In genomic region chr7:129777993-129778769, GRCh38 we compare ENCODE assay signal across 11 cellular contexts.
A peak's percentile ranks its signal among the peaks of the same experiment; 100 is the strongest.
DNase-seq lines count a peak whose midpoint lies in the region; ATAC-seq, FAIRE-seq and TF ChIP-seq lines count a peak whose summit lies in the region.
"Had no signal": no experiment of that assay in that cellular context is flagged by ENCODE, and none has a peak within 500 bp of the region (broad histone marks: within the 10 kb centered on the region; RNA-seq: fewer than 3 reads in every experiment).

No MANE protein-coding gene starts in this region.

- peaks cover 8% of the 10 kb centered on the region; the same call in 1 of the 2 replicates for H3K79me1 ChIP-seq in H1 (ENCODE audit: low read depth, low read length)

- peak overlapping the region; percentile 90 for H4K8ac ChIP-seq in H1 (ENCODE audit: extremely low read depth, insufficient read depth, low read length)

- no peak overlapping the region for H3K56ac ChIP-seq in H1 (replicated peaks; ENCODE audit: insufficient read length, low read depth, low read length)

- peak overlapping the region; percentile 61 for H4K91ac ChIP-seq in H1 (replicated peaks; ENCODE audit: insufficient read length, low read length)

- CTCF ChIA-PET in H1 (lab: Charles Lee; ENCODE audit: partially characterized antibody): interaction anchor here (1.0 to 8.1 kb wide), 5 partner anchors 8 to 47 kb away, joined by 3 to 45 read pairs (median 3); no protein-coding TSS in a partner anchor

- TF ChIP-seq RAD21 in H1 (IDR thresholded peaks at IDR 0.05 in 1 of 2, conservative IDR thresholded peaks at IDR 0.05 in 1 of 2; ENCODE audit: low read depth in 2 of 2, low read length in 2 of 2) (no peak), neural cell (conservative IDR thresholded peaks at IDR 0.05) (no peak)

- no peak overlapping the region; the same call in 1 of the 2 replicates for H2BK15ac ChIP-seq in H1 (ENCODE audit: low read length)

- no peak for TF ChIP-seq POLR2A in H1 (IDR thresholded peaks at IDR 0.05; ENCODE audit: control extremely low read depth in 1 of 2, low read depth in 2 of 2, low read length in 2 of 2)

- DNase-seq in LNCaP clone FGC (ENCODE audit: low read depth): no peak
- DNase-seq in H1 (ENCODE audit: low read depth in 1 of 2, low spot score in 2 of 2): peak in 1 of 2 experiments; percentile 63
- DNase-seq in SK-N-DZ (ENCODE audit: low spot score): no peak
- DNase-seq in dermis blood vessel endothelial cell: no peak
- DNase-seq: DND-41; effector CD8-positive, alpha-beta T cell; kidney had no signal

- no peaks in the 10 kb centered on the region for H3F3A ChIP-seq in neural cell (ENCODE audit: insufficient read depth, low read length, poor library complexity, severe bottlenecking)

- H3K4me2 ChIP-seq in H1 (ENCODE audit: insufficient read depth in 1 of 2, low read depth in 2 of 2, low read length in 2 of 2) (peak overlapping the region; percentile 82 to 99), neural cell (ENCODE audit: low read length) (no peak overlapping the region)

- FAIRE-seq in H1 (lab: Jason Lieb, UNC): no peak
- FAIRE-seq: kidney had no signal

- H4K20me1 ChIP-seq in H1 (replicated peaks in 1 of 2; ENCODE audit: control insufficient read depth in 1 of 2, insufficient read depth in 2 of 2, low read length in 2 of 2) (peaks cover 14 to 27% of the 10 kb centered on the region in 2 experiments), neural cell (ENCODE audit: insufficient read depth) (no peaks in the 10 kb centered on the region)

- peaks cover 36 to 67% (median 64%) of the 10 kb centered on the region in 4 experiments for H3K27me3 ChIP-seq in H1 (replicated peaks in 1 of 4; ENCODE audit: control insufficient read depth in 3 of 4, extremely low read depth in 1 of 4, insufficient read depth in 3 of 4, low read length in 3 of 4)
- H3K27me3 ChIP-seq in neural cell (ENCODE audit: insufficient read depth, low read depth, low read length): peaks cover 79% of the 10 kb centered on the region

- H3K36me3 ChIP-seq in ES-I3 (ENCODE audit: insufficient read depth, low read length) (no peaks in the 10 kb centered on the region), H1 (ENCODE audit: control insufficient read depth in 2 of 4, insufficient read depth in 4 of 4, low read length in 3 of 4) (peaks cover 0 to 8% (median 0%) of the 10 kb centered on the region in 4 experiments; a peak in 2 of 8 replicates), neural cell (ENCODE audit: insufficient read depth, low read length) (no peaks in the 10 kb centered on the region)

- peaks cover 26% of the 10 kb centered on the region for H3K23me2 ChIP-seq in H1 (ENCODE audit: low read depth, low read length)

- TF ChIP-seq EP300 in H1 (IDR thresholded peaks at IDR 0.05; ENCODE audit: borderline replicate concordance in 1 of 2, low read depth in 2 of 2, low read length in 2 of 2) (no peak), neural cell (conservative IDR thresholded peaks at IDR 0.05; ENCODE audit: poor library complexity, severe bottlenecking) (no peak)

- no peak overlapping the region for H4K5ac ChIP-seq in H1 (ENCODE audit: insufficient read length, low read depth, low read length)

- H3K18ac ChIP-seq in H1 (ENCODE audit: extremely low read depth, low read length): peak overlapping the region; percentile 79

- H2BK120ac ChIP-seq in H1 (replicated peaks; ENCODE audit: low read depth, low read length): peak overlapping the region; percentile 28

- no peak for ATAC-seq in HG03175 (IDR thresholded peaks at IDR 0.05; ENCODE audit: unreplicated experiment)
- ATAC-seq: activated naive CD4-positive, alpha-beta T cell treated with anti-CD3 and anti-CD28 coated beads, Interleukin-2, amount 50 U/mL, for 72 hours had no signal

- H2BK5ac ChIP-seq in H1 (ENCODE audit: low read depth, low read length): peak overlapping the region; percentile 96; the same call in 1 of the 2 replicates

- H2AFZ ChIP-seq in H1 (ENCODE audit: low read length) (no peak overlapping the region), neural cell (ENCODE audit: low read depth, low read length) (no peak overlapping the region)

- TF ChIP-seq CTCF in LNCaP clone FGC (IDR thresholded peaks at IDR 0.05; ENCODE audit: control insufficient read depth, extremely low read depth, insufficient read depth) (no peak), H1 (IDR thresholded peaks at IDR 0.05; ENCODE audit: control extremely low read depth in 1 of 3, insufficient read depth in 1 of 3, low read depth in 1 of 3, low read length in 3 of 3) (no peak), neural cell (IDR thresholded peaks at IDR 0.05; ENCODE audit: poor library complexity, severe bottlenecking) (no peak)

- peak overlapping the region; percentile 80; the same call in 1 of the 2 replicates for H2BK20ac ChIP-seq in H1 (ENCODE audit: low read length)

- no peaks in the 10 kb centered on the region; the same call in 1 of the 2 replicates for H3K9me3 ChIP-seq in ES-I3 (ENCODE audit: control insufficient read depth, insufficient read depth, low read length)
- H3K9me3 ChIP-seq in H1 (ENCODE audit: insufficient read depth in 2 of 2, low read depth in 1 of 2, low read length in 1 of 2): no peaks in the 10 kb centered on the region
- H3K9me3 ChIP-seq in neural cell (ENCODE audit: low read length): no peaks in the 10 kb centered on the region

- no peak overlapping the region for H3K23ac ChIP-seq in H1 (ENCODE audit: insufficient read length)

- peaks cover 42% of the 10 kb centered on the region for H3K4me1 ChIP-seq in ES-I3 (ENCODE audit: insufficient read depth, low read length)
- H3K4me1 ChIP-seq in H1 (replicated peaks in 1 of 4; ENCODE audit: control insufficient read depth in 3 of 4, insufficient read depth in 4 of 4, low read length in 3 of 4): peaks cover 12 to 67% (median 55%) of the 10 kb centered on the region in 4 experiments

- no peaks in the 10 kb centered on the region for H3K9me2 ChIP-seq in neural cell (ENCODE audit: insufficient read depth, low read length)

- peak overlapping the region; percentile 67; the same call in 1 of the 2 replicates for H2AK5ac ChIP-seq in H1 (ENCODE audit: low read depth, low read length)

- H2BK12ac ChIP-seq in H1 (ENCODE audit: low read depth, low read length): peak overlapping the region; percentile 90; the same call in 1 of the 2 replicates

- H3K9ac ChIP-seq in ES-I3 (ENCODE audit: low read depth, low read length): peak overlapping the region; percentile 72
- peak overlapping the region in 1 of 4 experiments; percentile 47; a peak in 2 of 7 replicates for H3K9ac ChIP-seq in H1 (replicated peaks in 1 of 4; ENCODE audit: extremely low read depth in 1 of 4, low read depth in 3 of 4, low read length in 3 of 4)
- no peak overlapping the region for H3K9ac ChIP-seq in neural cell (ENCODE audit: low read length)

- POLR2A ChIA-PET in H1 (lab: Charles Lee; ENCODE audit: partially characterized antibody): interaction anchor here (0.7 to 5.9 kb wide), 12 partner anchors 9 to 231 kb away, joined by 3 to 36 read pairs (median 4); no protein-coding TSS in a partner anchor

- peak overlapping the region; percentile 90 for H3K4me3 ChIP-seq in LNCaP clone FGC (ENCODE audit: low read depth, low read length)
- H3K4me3 ChIP-seq in H1 (ENCODE audit: extremely low read depth in 1 of 4, insufficient read depth in 2 of 4, low read depth in 3 of 4, low read length in 4 of 4): peak overlapping the region; percentile 55 to 76 (median 60)
- peak overlapping the region; percentile 13 for H3K4me3 ChIP-seq in neural cell (ENCODE audit: low read length)

- H3K27ac ChIP-seq in H1 (ENCODE audit: low read depth, low read length): no peak overlapping the region
- no peak overlapping the region for H3K27ac ChIP-seq in neural cell (ENCODE audit: low read length)

- H3K79me2 ChIP-seq in H1 (ENCODE audit: control insufficient read depth in 1 of 2, insufficient read depth in 2 of 2, low read length in 2 of 2) (peaks cover 2 to 22% of the 10 kb centered on the region in 2 experiments; a peak in 2 of 4 replicates), neural cell (replicated peaks; ENCODE audit: insufficient read depth, low read length) (no peaks in the 10 kb centered on the region)

- no peak overlapping the region for H3K4ac ChIP-seq in H1 (replicated peaks; ENCODE audit: insufficient read length, low read depth, low read length)

- no peak overlapping the region for H3K14ac ChIP-seq in H1 (ENCODE audit: insufficient read length)

- WGBS in H1 (ENCODE audit: extremely low coverage in 1 of 2, insufficient coverage in 1 of 2, insufficient read length in 1 of 2, insufficient replicate concordance in 2 of 2, low coverage in 1 of 2, low lambda C conversion rate in 2 of 2, missing lambda C conversion rate in 1 of 2), 2 experiments: 6% methylated on average over 43 of the region's 45 CpGs; no CpG with 5 or more reads in 1 of the 2 experiments

TF ChIP-seq in H1, 55 proteins besides CTCF, POLR2A, EP300 and RAD21 (continues in another document):
- TF ChIP-seq SUZ12 (IDR thresholded peaks at IDR 0.05; ENCODE audit: low read length) (no peak; the same call in 1 of the 2 replicates), CBX8 (IDR thresholded peaks at IDR 0.05; ENCODE audit: borderline replicate concordance, low read depth, low read length) (peak; percentile 97; the same call in 1 of the 2 replicates)

TF ChIP-seq in neural cell, 6 proteins besides CTCF, POLR2A, EP300 and RAD21:
- TF ChIP-seq TAF1 (IDR thresholded peaks at IDR 0.05; ENCODE audit: low read depth) (no peak), SMC3 (conservative IDR thresholded peaks at IDR 0.05; ENCODE audit: poor library complexity) (no peak), POLR2AphosphoS5 (IDR thresholded peaks at IDR 0.05) (peak; percentile 71)

Comparison
In these comparisons a context has a peak if more than half of its experiments do, and no peak if none do; other contexts are left out.
1. H3K4me3 ChIP-seq: peak in every context shown above with its lines; median percentile 90 in LNCaP clone FGC; 60 in H1; 13 in neural cell.